ENCODE assay signal across 8 cellular contexts in the genomic region with DNA sequence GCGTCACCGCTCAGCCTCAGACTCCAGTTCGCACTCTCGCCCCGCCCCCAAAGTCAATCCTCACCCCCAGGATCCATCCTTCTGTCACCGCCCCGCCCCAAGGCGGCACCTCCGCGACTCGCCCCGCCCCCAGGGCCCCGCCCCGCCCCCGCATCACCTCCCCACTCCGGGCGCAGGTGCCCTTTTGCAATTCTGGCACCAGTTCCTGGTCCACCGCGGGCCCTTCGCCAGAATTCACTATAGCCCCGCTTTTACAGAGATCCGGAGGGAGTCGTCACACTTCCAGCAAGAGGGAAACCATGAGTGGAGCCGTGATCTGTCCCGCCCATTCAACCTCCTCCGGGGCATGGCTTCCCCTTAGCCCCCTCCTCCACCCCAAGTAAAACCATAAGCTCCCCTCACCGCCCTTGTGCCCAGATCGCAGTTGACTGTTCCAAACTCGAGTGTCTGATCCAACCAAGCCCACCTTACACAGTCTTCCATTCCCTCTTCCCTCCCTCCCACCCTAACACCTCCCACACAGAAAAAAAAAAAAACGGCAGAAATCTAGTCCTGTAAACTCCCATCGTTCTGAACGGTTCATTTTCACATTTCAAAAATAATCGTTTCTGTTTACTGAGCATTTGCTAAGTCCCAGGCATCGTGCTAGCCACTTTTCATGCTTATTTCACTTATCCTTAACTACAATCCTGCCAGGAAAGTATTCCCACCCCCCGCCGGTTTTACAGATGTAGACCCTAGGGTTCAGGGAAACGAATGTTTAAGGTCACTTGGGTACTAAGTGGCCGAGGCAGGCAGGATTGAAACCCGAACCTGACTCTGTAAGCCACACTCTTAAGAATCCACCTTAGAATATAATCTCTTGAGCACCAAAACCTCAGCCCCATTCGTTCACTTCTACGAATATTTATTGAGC. TPM values are rescaled to one million over a fixed set of nuclear protein-coding genes. Genes with fewer than 3 reads are reported as not detected.
A peak's percentile ranks its signal among the peaks of the same experiment; 100 is the strongest.
DNase-seq lines count a peak whose midpoint lies in the region; ATAC-seq and TF ChIP-seq lines count a peak whose summit lies in the region.

No MANE protein-coding gene starts in this region.

- no peaks in the 10 kb centered on the region; the same call in 1 of the 2 replicates for H3K27me3 Mint-ChIP-seq in HFFc6 (ENCODE audit: insufficient read depth)

- WGBS in hepatocyte (ENCODE audit: low lambda C conversion rate, missing lambda C conversion rate): 6% methylated on average over 20 of the region's 41 CpGs

- peak; percentile 16 for ATAC-seq in sciatic nerve

- H4K20me1 ChIP-seq in hepatocyte (ENCODE audit: insufficient read depth, poor library complexity, severe bottlenecking): no peaks in the 10 kb centered on the region

- peak overlapping the region; percentile 94 for H3K4me3 Mint-ChIP-seq in HFFc6

- H3K27ac ChIP-seq in hepatocyte: peak overlapping the region; percentile 90

- no peaks in the 10 kb centered on the region for H3K36me3 ChIP-seq in hepatocyte (replicated peaks; ENCODE audit: insufficient read depth, low read depth)

- H3K79me2 ChIP-seq in hepatocyte: peaks cover 54% of the 10 kb centered on the region

- H2AFZ ChIP-seq in hepatocyte: peak overlapping the region; percentile 21

- H3K9me3 ChIP-seq in hepatocyte (ENCODE audit: low read depth): no peaks in the 10 kb centered on the region

- no peaks in the 10 kb centered on the region for H3K9me2 ChIP-seq in hepatocyte (replicated peaks; ENCODE audit: insufficient read depth)

- H3K36me3 Mint-ChIP-seq in HFFc6 (ENCODE audit: low read depth): no peaks in the 10 kb centered on the region

- no peaks in the 10 kb centered on the region for H3K27me3 ChIP-seq in hepatocyte

- peak overlapping the region; percentile 100 for H3K27ac Mint-ChIP-seq in HFFc6

- peak overlapping the region; percentile 64 for H3K4me3 ChIP-seq in hepatocyte

- peaks cover 38% of the 10 kb centered on the region for H3K4me1 Mint-ChIP-seq in HFFc6 (ENCODE audit: low read depth)

- TF ChIP-seq CTCF in HFFc6 (IDR thresholded peaks at IDR 0.05) (no peak), hepatocyte (IDR thresholded peaks at IDR 0.05; ENCODE audit: poor library complexity) (no peak)

- DNase-seq in NCI-H748 treated with DMSO at 0.1 percent for 48 hours (lab: John Stamatoyannopoulos, UW) (peak; percentile 94), NCI-H748 (lab: John Stamatoyannopoulos, UW; ENCODE audit: unreplicated experiment) (no peak), HFFc6 (no peak), NCI-H446 treated with DMSO at 0.1 percent for 48 hours (lab: John Stamatoyannopoulos, UW) (peak; percentile 82), amniotic epithelial cell (ENCODE audit: low read depth) (peak; percentile 97), hepatocyte (ENCODE audit: low spot score) (peak; percentile 31), sciatic nerve (ENCODE audit: low spot score) (peak; percentile 100), NCI-H1048 (lab: John Stamatoyannopoulos, UW) (no peak)

- H3K4me2 ChIP-seq in hepatocyte: peak overlapping the region; percentile 73

- intact Hi-C loops in sciatic nerve (cut with DNase I): no loop called here

- H3K4me1 ChIP-seq in hepatocyte (ENCODE audit: insufficient read depth): peaks cover 11% of the 10 kb centered on the region

- no peaks in the 10 kb centered on the region for H3K9me3 Mint-ChIP-seq in HFFc6

RNA-seq across cellular contexts. Expression of a gene that starts 1.3 kb away (rescaled TPM):
- 1 to 10 TPM; 7.2 to 8.9 (median 7.8) TPM for total RNA-seq in HFFc6 (2021; fragmentation: NEBNext Ultra II Directional; extraction: Animal tissue kit (Norgen Biotek cat#: 25700))
- total RNA-seq in hepatocyte (17.1 and 21.2 TPM in 2 replicates), sciatic nerve (25.1 TPM)
- polyA plus RNA-seq in hepatocyte: 13.5 and 14.2 TPM in 2 replicates

RNA-seq across cellular contexts. Expression of a gene that starts 1.3 kb away (rescaled TPM):
- total RNA-seq in HFFc6 (2021; fragmentation: NEBNext Ultra II Directional; extraction: Animal tissue kit (Norgen Biotek cat#: 25700)): 10 to 100 TPM; 21.5 to 26.5 (median 22.8) TPM
- total RNA-seq in hepatocyte (21.1 and 29.7 TPM in 2 replicates), sciatic nerve (19.8 TPM)
- polyA plus RNA-seq in hepatocyte: 9.5 and 9.6 TPM in 2 replicates

RNA-seq across cellular contexts. Expression of a gene that starts 49.4 kb away (rescaled TPM):
- not detected for total RNA-seq in HFFc6 (2021; fragmentation: NEBNext Ultra II Directional; extraction: Animal tissue kit (Norgen Biotek cat#: 25700))
- total RNA-seq in hepatocyte (0.73 TPM in 1 of 2 replicates, not detected in the other), sciatic nerve (not detected)
- polyA plus RNA-seq in hepatocyte: 1.4 TPM in 1 of 2 replicates, not detected in the other

RNA-seq across cellular contexts. Expression of a gene that starts 59.5 kb away (rescaled TPM):
- total RNA-seq in HFFc6 (2021; fragmentation: NEBNext Ultra II Directional; extraction: Animal tissue kit (Norgen Biotek cat#: 25700)): under 1 TPM in 3 of 6 experiments, not detected in 3; 0.07 to 0.14 (median 0.09) TPM
- total RNA-seq in hepatocyte: 42.9 and 49.9 TPM in 2 replicates
- polyA plus RNA-seq in hepatocyte: 19.1 and 28.7 TPM in 2 replicates
- total RNA-seq in sciatic nerve: 0.18 TPM

Comparison
In these comparisons a context has a peak if more than half of its experiments do, and no peak if none do; other contexts are left out.
1. DNase-seq: peak in NCI-H748 treated with DMSO at 0.1 percent for 48 hours (single experiment), NCI-H446 treated with DMSO at 0.1 percent for 48 hours (single experiment), amniotic epithelial cell (single experiment), hepatocyte (single experiment) and sciatic nerve (single experiment); none in NCI-H748 (single experiment), HFFc6 (single experiment) and NCI-H1048 (single experiment).